Comparison of ENCODE assay signal across 8 cellular contexts in the genomic region with DNA sequence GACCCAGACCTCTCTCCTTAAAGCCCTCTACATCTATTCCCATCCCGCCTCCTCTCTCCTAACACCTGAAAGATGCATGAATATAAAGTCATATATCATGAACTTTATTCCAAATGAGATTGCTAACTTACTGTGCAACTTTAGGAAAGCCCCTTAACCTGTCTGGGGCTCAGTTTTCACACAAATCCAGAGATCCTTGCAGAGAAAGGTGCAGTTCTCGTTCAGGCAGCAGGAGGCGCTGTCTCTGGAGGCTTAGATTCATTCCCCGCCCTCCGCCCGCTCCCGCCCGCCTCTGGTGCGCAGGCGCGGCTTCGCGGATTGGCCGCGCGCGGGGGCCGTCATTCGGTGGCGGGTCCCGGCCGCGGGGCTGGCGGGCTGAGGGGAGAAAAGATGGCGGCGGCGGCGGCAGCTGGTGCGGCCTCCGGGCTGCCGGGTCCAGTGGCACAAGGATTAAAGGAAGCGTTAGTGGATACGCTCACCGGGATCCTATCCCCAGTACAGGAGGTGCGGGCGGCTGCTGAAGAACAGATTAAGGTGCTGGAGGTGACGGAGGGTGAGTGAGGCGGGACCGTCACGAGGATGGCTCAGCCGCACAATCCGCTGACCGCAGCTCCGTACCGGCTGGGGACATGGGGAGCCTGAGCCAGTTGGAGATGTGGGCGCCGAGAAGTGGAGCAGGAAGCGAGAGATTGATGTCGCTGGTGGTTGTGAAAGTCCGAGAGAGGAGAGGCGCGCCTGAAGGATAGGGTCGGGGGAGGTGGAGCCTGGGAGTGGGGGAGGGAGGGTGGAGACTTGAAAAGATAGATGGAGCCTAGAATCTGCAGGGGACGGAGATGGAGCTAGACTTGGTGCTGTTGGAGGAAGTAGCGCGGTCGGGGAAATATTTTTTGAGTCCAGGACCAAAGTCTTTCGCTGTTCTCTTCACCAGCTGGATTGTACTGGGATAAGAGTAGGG. TPM values are rescaled to one million over a fixed set of nuclear protein-coding genes. Genes with fewer than 3 reads are reported as not detected.
DNase-seq lines count a peak whose midpoint lies in the region; ATAC-seq, FAIRE-seq and TF ChIP-seq lines count a peak whose summit lies in the region.

A gene (plus strand): TSS at position 338 of the 955 bp plus-strand sequence. CDS start 53 bp downstream, at position 391.

- H3K36me3 Mint-ChIP-seq in activated T-cell treated with anti-CD3 and anti-CD28 coated beads, Interleukin-2, amount 50 U/mL, for 72 hours (ENCODE audit: insufficient read depth in 2 of 2) = peaks cover 5 to 6% of the 10 kb centered on the region in 2 donors

- H3K36me3 ChIP-seq in DND-41 (ENCODE audit: insufficient read depth, low read length) (peaks cover 10% of the 10 kb centered on the region; the same call in 1 of the 2 replicates), KOPT-K1 (ENCODE audit: insufficient read depth, low read length) (peaks cover 5% of the 10 kb centered on the region; the same call in 1 of the 2 replicates), esophagus squamous epithelium (no peaks in the 10 kb centered on the region)

- H3K27ac Mint-ChIP-seq in activated T-cell treated with anti-CD3 and anti-CD28 coated beads, Interleukin-2, amount 50 U/mL, for 72 hours = peak within 1 kb of the TSS; percentile 99

- H3K4me1 ChIP-seq in DND-41 (ENCODE audit: insufficient read depth, low read length) (peaks cover 38% of the 10 kb centered on the region), esophagus squamous epithelium (peaks cover 8 to 58% (median 14%) of the 10 kb centered on the region in 3 donors)

- H3K4me3 Mint-ChIP-seq in activated T-cell treated with anti-CD3 and anti-CD28 coated beads, Interleukin-2, amount 50 U/mL, for 72 hours = peak within 1 kb of the TSS; percentile 83 to 96

- DNase-seq in DND-41 = peak; percentile 94
- peak; percentile 77 for DNase-seq in RCC 7860 (ENCODE audit: low spot score)
- peak; percentile 96 to 97 for DNase-seq in activated T-cell treated with anti-CD3 and anti-CD28 coated beads, Interleukin-2, amount 50 U/mL, for 72 hours
- peak; percentile 65 for DNase-seq in esophagus squamous epithelium (lab: John Stamatoyannopoulos, UW)
- peak; percentile 95 for DNase-seq in myocyte (ENCODE audit: low read depth)
- DNase-seq in stimulated activated CD8-positive, alpha-beta memory T cell treated with anti-CD3 and anti-CD28 coated beads, Interleukin-7, amount 100 ng/mL, for 4 hours (ENCODE audit: low read depth in 2 of 2) = peak; percentile 84 to 90

- no peaks in the 10 kb centered on the region for H3K27me3 Mint-ChIP-seq in activated T-cell treated with anti-CD3 and anti-CD28 coated beads, Interleukin-2, amount 50 U/mL, for 72 hours (ENCODE audit: low read depth)

- peak in 3 of 4 donors; percentile 58 to 80 (median 78) for TF ChIP-seq POLR2A in esophagus squamous epithelium (IDR thresholded peaks at IDR 0.05)

- peak within 1 kb of the TSS; percentile 100 for H2AFZ ChIP-seq in DND-41 (ENCODE audit: low read depth, low read length)

- WGBS in esophagus squamous epithelium, 2 donors = 2 to 4% methylated on average over 22 to 28 of the region's 58 CpGs

- peaks cover 47% of the 10 kb centered on the region for H3K4me1 Mint-ChIP-seq in activated T-cell treated with anti-CD3 and anti-CD28 coated beads, Interleukin-2, amount 50 U/mL, for 72 hours (ENCODE audit: low read depth)

- no peaks in the 10 kb centered on the region for H3K27me3 ChIP-seq in DND-41 (ENCODE audit: insufficient read depth, low read length, poor library complexity)
- H3K27me3 ChIP-seq in esophagus squamous epithelium = no peaks in the 10 kb centered on the region

- intact Hi-C loops in esophagus squamous epithelium (cut with DNase I) = no loop called here

- no peak for FAIRE-seq in RCC 7860 (lab: Jason Lieb, UNC)

- no peaks in the 10 kb centered on the region for H3K9me3 Mint-ChIP-seq in activated T-cell treated with anti-CD3 and anti-CD28 coated beads, Interleukin-2, amount 50 U/mL, for 72 hours

- H3K4me2 ChIP-seq in DND-41 (ENCODE audit: insufficient read depth, low read length) = peak within 1 kb of the TSS; percentile 86

- H3K79me2 ChIP-seq in DND-41 (ENCODE audit: insufficient read depth, low read length) = peaks cover 56% of the 10 kb centered on the region

- ATAC-seq in DND-41 (ENCODE audit: insufficient read depth, low read depth) (peak; percentile 88), GM21737 (IDR thresholded peaks at IDR 0.05; ENCODE audit: unreplicated experiment) (peak; percentile 86)
- ATAC-seq in activated T-cell treated with anti-CD3 and anti-CD28 coated beads, Interleukin-2, amount 50 U/mL, for 72 hours (replicated peaks in 1 of 2) = peak; percentile 95 to 97

- H3K27ac ChIP-seq in DND-41 (ENCODE audit: low read length) = peak within 1 kb of the TSS; percentile 100
- peak within 1 kb of the TSS; percentile 92 for H3K27ac ChIP-seq in KOPT-K1 (ENCODE audit: low read depth, low read length, poor library complexity, severe bottlenecking)
- peak within 1 kb of the TSS; percentile 89 to 96 (median 96) for H3K27ac ChIP-seq in esophagus squamous epithelium

- peaks cover 35% of the 10 kb centered on the region for H4K20me1 ChIP-seq in DND-41 (ENCODE audit: insufficient read depth, low read length)

- TF ChIP-seq CTCF in DND-41 (IDR thresholded peaks at IDR 0.05; ENCODE audit: borderline replicate concordance, extremely low read depth, low read length, poor library complexity, severe bottlenecking) (peak; percentile 99), esophagus squamous epithelium (IDR thresholded peaks at IDR 0.05) (peak; percentile 93 to 100 (median 98))

- peak within 1 kb of the TSS; percentile 94 to 98 for H3K4me3 ChIP-seq in DND-41 (ENCODE audit: low read depth in 1 of 2, low read length in 2 of 2)
- peak within 1 kb of the TSS; percentile 84 to 97 (median 92) for H3K4me3 ChIP-seq in esophagus squamous epithelium

- no peaks in the 10 kb centered on the region for H3K9me3 ChIP-seq in DND-41 (ENCODE audit: insufficient read depth, low read length, severe bottlenecking)
- H3K9me3 ChIP-seq in KOPT-K1 (ENCODE audit: insufficient read depth, low read length, poor library complexity, severe bottlenecking) = no peaks in the 10 kb centered on the region
- no peaks in the 10 kb centered on the region for H3K9me3 ChIP-seq in esophagus squamous epithelium

- peak within 1 kb of the TSS; percentile 99 for H3K9ac ChIP-seq in DND-41 (ENCODE audit: low read depth, low read length)

RNA-seq across cellular contexts. Expression of the gene that starts here (rescaled TPM):
- total RNA-seq in activated T-cell treated with anti-CD3 and anti-CD28 coated beads, Interleukin-2, amount 50 U/mL, for 72 hours = 10 to 100 TPM; 47.8 to 49.8 TPM
- total RNA-seq in esophagus squamous epithelium (10 to 100 TPM; 10.1 to 17.2 (median 12.3) TPM), myocyte (25.3 and 25.5 TPM in 2 replicates)
- polyA plus RNA-seq in myocyte (2012) = 34.5 TPM

Comparison
In these comparisons a context has a peak if more than half of its experiments do, and no peak if none do; other contexts are left out.
1. Peak in every context shown above with its lines: DNase-seq, ATAC-seq, H3K4me3 ChIP-seq and H3K27ac ChIP-seq.